Comparison of ENCODE assay signal across 11 cellular contexts in the genomic region with DNA sequence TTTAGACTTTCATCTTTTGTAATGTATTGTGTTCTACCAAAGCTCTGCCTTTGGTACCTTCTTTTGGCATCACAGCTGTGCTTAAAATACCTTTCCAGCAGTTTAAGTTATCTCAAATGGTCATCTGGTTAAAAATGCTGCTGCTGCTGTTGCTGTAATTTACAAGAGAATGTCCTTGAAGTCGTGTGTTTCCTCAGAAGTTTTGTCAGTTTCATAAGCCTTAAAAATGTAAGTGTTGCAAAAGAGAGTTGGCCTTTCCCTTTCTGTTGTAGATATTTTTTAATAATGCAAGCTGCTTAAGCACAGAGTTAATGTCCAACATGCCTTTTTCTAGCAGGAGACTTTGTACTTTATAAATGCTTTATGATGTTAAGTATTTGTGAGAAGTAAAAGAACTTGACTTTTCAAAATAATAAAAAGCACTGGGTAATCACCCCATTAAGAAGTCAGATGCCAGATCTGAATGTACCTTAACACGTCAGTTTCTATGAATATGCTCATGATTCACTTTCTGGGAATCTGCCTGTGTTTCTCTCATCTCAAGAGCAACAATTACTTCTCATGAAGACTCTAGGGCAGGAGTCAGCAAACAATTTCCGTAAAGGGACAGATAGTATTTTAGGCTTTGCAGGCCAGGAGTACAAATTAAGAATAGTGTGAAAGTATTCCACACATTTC. TPM values are rescaled to one million over a fixed set of nuclear protein-coding genes. Genes with fewer than 3 reads are reported as not detected.
A peak's percentile ranks its signal among the peaks of the same experiment; 100 is the strongest.
DNase-seq lines count a peak whose midpoint lies in the region; ATAC-seq and TF ChIP-seq lines count a peak whose summit lies in the region.
"Had no signal": no experiment of that assay in that cellular context is flagged by ENCODE, and none has a peak within 500 bp of the region (broad histone marks: within the 10 kb centered on the region; RNA-seq: fewer than 3 reads in every experiment).

No MANE protein-coding gene starts in this region.

- peaks cover 32% of the 10 kb centered on the region for H3K79me2 ChIP-seq in neural progenitor cell (ENCODE audit: low read depth)

- BruUV-seq in IMR-90 (replicated peaks; lab: Mats Ljungman, UMichigan), result no TSS peak

- no peak overlapping the region for H3K4me3 ChIP-seq in AG09309 (ENCODE audit: control insufficient read depth, low read depth, low read length)
- H3K4me3 ChIP-seq in IMR-90 (ENCODE audit: insufficient read depth, low read depth, low read length), result no peak overlapping the region
- no peak overlapping the region for H3K4me3 ChIP-seq in choroid plexus epithelial cell (ENCODE audit: low read depth, low read length)
- no peak overlapping the region for H3K4me3 ChIP-seq in neural progenitor cell
- H3K4me3 ChIP-seq: body of pancreas had no signal

- H3K4me3 Mint-ChIP-seq in neural progenitor cell, result no peak overlapping the region

- H3K27ac ChIP-seq in IMR-90 (ENCODE audit: insufficient read depth, low read length) (peak overlapping the region; percentile 34; the same call in 1 of the 2 replicates), neural progenitor cell (peak overlapping the region; percentile 15)
- H3K27ac ChIP-seq: body of pancreas had no signal

- H3K79me1 ChIP-seq in IMR-90 (ENCODE audit: low read depth in 1 of 2, low read length in 2 of 2), result peaks cover 5 to 20% of the 10 kb centered on the region in 2 experiments; a peak in 2 of 4 replicates

- peaks cover 11% of the 10 kb centered on the region for H3K9me1 ChIP-seq in IMR-90 (ENCODE audit: insufficient read depth, low read length)

- H3K9me3 ChIP-seq in IMR-90 (ENCODE audit: control insufficient read depth, insufficient read depth, low read length) (no peaks in the 10 kb centered on the region), neural progenitor cell (ENCODE audit: low read depth) (no peaks in the 10 kb centered on the region)
- H3K9me3 ChIP-seq: body of pancreas had no signal

- H2AK5ac ChIP-seq in IMR-90 (ENCODE audit: low read depth, low read length), result no peak overlapping the region

- H2BK120ac ChIP-seq in IMR-90 (ENCODE audit: low read depth, low read length), result peak overlapping the region; percentile 75

- DNase-seq in AG09309 (ENCODE audit: low read depth) (peak; percentile 77), IMR-90 (peak; percentile 94), choroid plexus epithelial cell (ENCODE audit: low read depth) (peak; percentile 97), neural progenitor cell (ENCODE audit: low spot score) (no peak), SK-N-DZ (ENCODE audit: low spot score) (no peak)
- DNase-seq: body of pancreas, MV-4-11 had no signal

- H3K4ac ChIP-seq in IMR-90 (ENCODE audit: low read depth, low read length), result peak overlapping the region; percentile 37; the same call in 1 of the 2 replicates

- in situ Hi-C loops in IMR-90 (cut with MboI; ENCODE audit: low sequenced_read_pairs), result no loop called here

- H3K27me3 Mint-ChIP-seq in neural progenitor cell (ENCODE audit: insufficient read depth, low read depth), result peaks cover 4% of the 10 kb centered on the region

- peak; percentile 79 for ATAC-seq in IMR-90 (ENCODE audit: low read depth)
- no peak for ATAC-seq in HG03354 (IDR thresholded peaks at IDR 0.05; ENCODE audit: poor library complexity, severe bottlenecking, unreplicated experiment)
- ATAC-seq in HG03045 (IDR thresholded peaks at IDR 0.05; ENCODE audit: unreplicated experiment), result no peak
- ATAC-seq in HG02852 (IDR thresholded peaks at IDR 0.05; ENCODE audit: unreplicated experiment), result no peak
- ATAC-seq: body of pancreas, Right ventricle myocardium inferior had no signal

- H3K27ac Mint-ChIP-seq in neural progenitor cell, result no peak overlapping the region

- H3K4me2 ChIP-seq in IMR-90 (ENCODE audit: low read depth, low read length), result peak overlapping the region; percentile 47
- H3K4me2 ChIP-seq in neural progenitor cell, result peak overlapping the region; percentile 48

- peak overlapping the region; percentile 5; the same call in 1 of the 2 replicates for H4K5ac ChIP-seq in IMR-90 (ENCODE audit: low read depth, low read length)

- peak overlapping the region; percentile 91 for H2BK5ac ChIP-seq in IMR-90 (ENCODE audit: low read depth, low read length, poor library complexity, severe bottlenecking)

- dilution Hi-C loops in IMR-90 (cut with HindIII; ENCODE audit: low sequenced_read_pairs, unreplicated experiment), result no loop called here

- WGBS in IMR-90 (ENCODE audit: extremely low coverage in 2 of 2, insufficient read length in 1 of 2), 2 experiments, result no CpG with 5 or more reads among the region's 3 CpGs

- H3K14ac ChIP-seq in IMR-90 (replicated peaks; ENCODE audit: low read depth, low read length), result 0 out of 2 replicates have a peak overlapping the region, but pooled peaks have one; percentile 21

- H2AK9ac ChIP-seq in IMR-90 (replicated peaks; ENCODE audit: low read depth, low read length, poor library complexity), result no peak overlapping the region

- peak overlapping the region; percentile 32; the same call in 1 of the 2 replicates for H2BK20ac ChIP-seq in IMR-90 (ENCODE audit: low read depth, low read length)

- peaks cover 10% of the 10 kb centered on the region for H3K4me1 ChIP-seq in IMR-90 (ENCODE audit: control insufficient read depth, insufficient read depth, low read length)
- H3K4me1 ChIP-seq in neural progenitor cell, result peaks cover 43% of the 10 kb centered on the region
- H3K4me1 ChIP-seq: body of pancreas had no signal

- no peak overlapping the region for H2AFZ ChIP-seq in IMR-90 (replicated peaks; ENCODE audit: low read length, poor library complexity)
- H2AFZ ChIP-seq in neural progenitor cell (replicated peaks), result no peak overlapping the region

- H3F3A ChIP-seq in neural progenitor cell (ENCODE audit: low read depth), result peaks cover 26% of the 10 kb centered on the region

- POLR2A ChIA-PET in IMR-90 (lab: Charles Lee; ENCODE audit: unreplicated experiment), result interaction anchor here (0.6 kb wide), 1 partner anchor 1351 kb away, joined by 5 read pairs; no protein-coding TSS in a partner anchor

- H3K27me3 ChIP-seq in IMR-90 (ENCODE audit: control insufficient read depth, insufficient read depth, low read length) (no peaks in the 10 kb centered on the region), neural progenitor cell (no peaks in the 10 kb centered on the region)
- H3K27me3 ChIP-seq: body of pancreas had no signal

- peak overlapping the region; percentile 60; the same call in 1 of the 2 replicates for H3K18ac ChIP-seq in IMR-90 (ENCODE audit: low read depth, low read length)

- H4K20me1 ChIP-seq in IMR-90 (ENCODE audit: insufficient read depth, low read length) (no peaks in the 10 kb centered on the region), neural progenitor cell (ENCODE audit: low read depth) (no peaks in the 10 kb centered on the region)

- peak overlapping the region; percentile 35; the same call in 1 of the 2 replicates for H3K56ac ChIP-seq in IMR-90 (ENCODE audit: extremely low read depth, insufficient read depth, low read length)

- CTCF ChIA-PET in IMR-90 (lab: Yijun Ruan, JAX), result interaction anchor here (0.5 to 0.9 kb wide), 2 partner anchors 13 to 548 kb away, joined by 3 read pairs; no protein-coding TSS in a partner anchor

- no peak for TF ChIP-seq RAD21 in IMR-90 (IDR thresholded peaks at IDR 0.05; ENCODE audit: low read length)

- no peaks in the 10 kb centered on the region for H3K36me3 ChIP-seq in IMR-90 (ENCODE audit: control insufficient read depth, insufficient read depth, low read length)
- no peaks in the 10 kb centered on the region for H3K36me3 ChIP-seq in neural progenitor cell

- TF ChIP-seq CTCF in AG09309 (IDR thresholded peaks at IDR 0.05; ENCODE audit: control insufficient read depth, insufficient read depth, low read depth, low read length, missing control alignments) (no peak), IMR-90 (conservative IDR thresholded peaks at IDR 0.05; ENCODE audit: low read depth, low read length) (no peak), choroid plexus epithelial cell (conservative IDR thresholded peaks at IDR 0.05; ENCODE audit: low read depth, low read length) (no peak), neural progenitor cell (IDR thresholded peaks at IDR 0.05) (no peak)

- 0 out of 2 replicates have a peak overlapping the region, but pooled peaks have one; percentile 37 for H4K91ac ChIP-seq in IMR-90 (ENCODE audit: insufficient read depth, low read depth, low read length)

- TF ChIP-seq POLR2A in IMR-90 (IDR thresholded peaks at IDR 0.05; ENCODE audit: low read depth, low read length), result no peak

- H3K36me3 Mint-ChIP-seq in neural progenitor cell, result peaks cover 38% of the 10 kb centered on the region

- H3K4me1 Mint-ChIP-seq in neural progenitor cell, result peaks cover 80% of the 10 kb centered on the region

- intact Hi-C loops in IMR-90 (cut with micrococcal nuclease), result no loop called here

- H4K8ac ChIP-seq in IMR-90 (ENCODE audit: low read depth in 2 of 2, low read length in 2 of 2), result peak overlapping the region in 1 of 2 experiments; percentile 62; a peak in 2 of 4 replicates

- H3K23ac ChIP-seq in IMR-90 (ENCODE audit: low read depth, low read length), result peak overlapping the region; percentile 29; the same call in 1 of the 2 replicates

- H3K9me3 Mint-ChIP-seq in neural progenitor cell, result peaks cover 5% of the 10 kb centered on the region

- H3K9ac ChIP-seq in IMR-90 (ENCODE audit: low read depth, low read length) (no peak overlapping the region; the same call in 1 of the 2 replicates), neural progenitor cell (no peak overlapping the region)

- H2BK15ac ChIP-seq in IMR-90 (ENCODE audit: low read depth, low read length), result peak overlapping the region; percentile 49; the same call in 2 of the 3 replicates

TF ChIP-seq in IMR-90, 13 proteins besides CTCF, POLR2A, EP300 and RAD21:
- TF ChIP-seq USF2 (IDR thresholded peaks at IDR 0.05; ENCODE audit: low read depth, low read length), result no peak
- peak; percentile 59 for TF ChIP-seq FOS (IDR thresholded peaks at IDR 0.05; ENCODE audit: low read depth, low read length)
- TF ChIP-seq CEBPB (IDR thresholded peaks at IDR 0.05; ENCODE audit: low read depth, low read length), result peak; percentile 72
- peak; percentile 31; the same call in 1 of the 2 replicates for TF ChIP-seq MAFK (IDR thresholded peaks at IDR 0.05; ENCODE audit: low read depth, low read length)

RNA-seq across cellular contexts. Expression of gene TENM3, which starts 35.3 kb away (rescaled TPM):
- total RNA-seq in IMR-90 (2012; rRNA removed) (127 and 173 TPM in 2 replicates), neural progenitor cell (ENCODE audit: low replicate concordance) (78.7 and 126 TPM in 2 replicates)
- polyA plus RNA-seq in IMR-90 (2012; rRNA removed), result 29.9 and 31.3 TPM in 2 replicates
- polyA plus RNA-seq in IMR-90 (2012; cell fraction: cytosol; rRNA removed), result 17.3 and 27.4 TPM in 2 replicates
- 22.0 and 26.1 TPM in 2 replicates for polyA plus RNA-seq in IMR-90 (2012; cell fraction: nucleus; rRNA removed; ENCODE audit: low replicate concordance)
- polyA plus RNA-seq in SK-N-DZ (2014; cell fraction: cytosol; rRNA removed), result 7.6 and 22.5 TPM in 2 replicates
- polyA plus RNA-seq in SK-N-DZ (2014; cell fraction: nucleus; rRNA removed), result 5.3 and 11.4 TPM in 2 replicates

Comparison
In these comparisons a context has a peak if more than half of its experiments do, and no peak if none do; other contexts are left out.
1. DNase-seq: peak in AG09309 (single experiment), IMR-90 (single experiment) and choroid plexus epithelial cell (single experiment); none in neural progenitor cell (single experiment) and SK-N-DZ (single experiment).